ENCODE assay signal across 1 cellular context in genomic region chr2:45168731-45169338, GRCh38.
A peak's percentile ranks its signal among the peaks of the same experiment; 100 is the strongest.
TF ChIP-seq lines count a peak whose summit lies in the region.

No MANE protein-coding gene starts in this region.

TF ChIP-seq in H1, 55 proteins besides CTCF, POLR2A, EP300 and RAD21 (continued from another document):
- TF ChIP-seq CHD7 (IDR thresholded peaks at IDR 0.05; ENCODE audit: insufficient replicate concordance, low read length) (no peak), NANOG (IDR thresholded peaks at IDR 0.05; ENCODE audit: insufficient read depth, low read depth, low read length, poor library complexity, severe bottlenecking) (no peak), SIX5 (IDR thresholded peaks at IDR 0.05; ENCODE audit: low read depth, low read length) (no peak), BCL11A (IDR thresholded peaks at IDR 0.05; ENCODE audit: low read depth in 2 of 2, low read length in 2 of 2) (no peak), POU5F1 (IDR thresholded peaks at IDR 0.05; ENCODE audit: low read depth, low read length) (no peak), EZH2 (IDR thresholded peaks at IDR 0.05; ENCODE audit: low read depth, low read length, severe bottlenecking) (peak; percentile 85), BRCA1 (IDR thresholded peaks at IDR 0.05; ENCODE audit: low read depth, low read length) (no peak), SP2 (IDR thresholded peaks at IDR 0.05; ENCODE audit: low read length) (no peak), E2F6 (IDR thresholded peaks at IDR 0.05) (peak; percentile 25; the same call in 1 of the 2 replicates), SUZ12 (IDR thresholded peaks at IDR 0.05; ENCODE audit: low read length) (peak; percentile 78), TEAD4 (IDR thresholded peaks at IDR 0.05; ENCODE audit: low read depth, low read length) (no peak), HDAC2 (IDR thresholded peaks at IDR 0.05; ENCODE audit: borderline replicate concordance in 1 of 2, low read depth in 2 of 2, low read length in 2 of 2) (no peak), CBX5 (IDR thresholded peaks at IDR 0.05; ENCODE audit: low read depth, low read length) (no peak), SAP30 (IDR thresholded peaks at IDR 0.05; ENCODE audit: insufficient read depth, insufficient replicate concordance, low read length) (no peak), KDM4A (IDR thresholded peaks at IDR 0.05; ENCODE audit: low read depth, low read length, severe bottlenecking) (no peak), RNF2 (IDR thresholded peaks at IDR 0.05; ENCODE audit: borderline replicate concordance, low read depth, low read length, missing control alignments, poor library complexity, severe bottlenecking) (peak; percentile 75), ASH2L (IDR thresholded peaks at IDR 0.05; ENCODE audit: low read length) (peak; percentile 55)
TF ChIP-seq in H1: peak in this region for 6.
